In the genomic region with DNA sequence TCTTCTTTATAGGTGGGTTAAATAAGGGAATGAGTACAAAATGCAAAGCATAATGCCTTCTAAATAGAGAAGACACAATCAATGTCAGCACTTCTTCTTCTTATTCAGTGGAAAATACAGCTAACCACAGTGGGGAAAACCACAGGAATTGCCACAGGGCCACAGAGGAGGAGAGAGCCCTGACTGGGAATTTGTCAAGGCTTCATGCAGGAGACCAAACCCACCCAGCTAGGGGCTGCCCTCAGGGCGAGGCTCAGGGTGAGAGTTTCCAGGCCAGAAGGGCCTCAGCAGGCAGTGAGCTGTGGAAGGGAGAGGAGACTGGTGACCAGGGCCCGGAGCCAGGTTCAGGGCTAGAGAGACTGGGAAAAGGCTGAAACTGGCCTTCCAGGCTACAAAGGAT, we compare ENCODE assay signal across 27 cellular contexts.
"Had no signal": no experiment of that assay in that cellular context is flagged by ENCODE, and none has a peak within 500 bp of the region (broad histone marks: within the 10 kb centered on the region; RNA-seq: fewer than 3 reads in every experiment).

No MANE protein-coding gene starts in this region.

- H3K36me3 ChIP-seq: ascending aorta, brain microvascular endothelial cell, WERI-Rb-1 had no signal

- H3K27ac ChIP-seq: ascending aorta, brain microvascular endothelial cell, coronary artery, dorsolateral prefrontal cortex, WERI-Rb-1 had no signal

- H3K4me3 ChIP-seq: ascending aorta, coronary artery, dorsolateral prefrontal cortex had no signal

- H3K9me3 ChIP-seq: ascending aorta had no signal

- H3K4me1 ChIP-seq: ascending aorta had no signal

- DNase-seq: activated B cell treated with CpG ODN at 0.5 μM for 24 hours; activated CD4-positive, alpha-beta T cell treated with anti-CD3 and anti-CD28 coated beads for 48 hours; activated CD4-positive, alpha-beta T cell treated with anti-CD3 and anti-CD28 coated beads, Interleukin-2, amount 50 U/mL, for 1 hour; activated CD4-positive, alpha-beta T cell treated with anti-CD3 and anti-CD28 coated beads, Interleukin-2, amount 50 U/mL, for 48 hours; activated CD8-positive, alpha-beta memory T cell treated with anti-CD3 and anti-CD28 coated beads for 24 hours; activated CD8-positive, alpha-beta T cell treated with anti-CD3 and anti-CD28 coated beads for 36 hours; activated effector memory CD4-positive, alpha-beta T cell treated with Interleukin-2 at 50 U/mL for 16 hours; activated gamma-delta T cell treated with Interleukin-2 at 50 U/mL for 16 hours; activated naive CD4-positive, alpha-beta T cell treated with anti-CD3 and anti-CD28 coated beads, Interleukin-2, amount 50 U/mL, for 16 hours; activated naive CD4-positive, alpha-beta T cell treated with Interleukin-2 at 50 U/mL for 16 hours; activated naive CD8-positive, alpha-beta T cell treated with anti-CD3 and anti-CD28 coated beads for 36 hours; activated naive CD8-positive, alpha-beta T cell treated with anti-CD3 and anti-CD28 coated beads, Interleukin-2, amount 50 U/mL, for 24 hours; activated T-cell treated with anti-CD3 and anti-CD28 coated beads, Interleukin-2, amount 50 U/mL, for 4 hours; brain microvascular endothelial cell; dorsolateral prefrontal cortex; effector memory CD4-positive, alpha-beta T cell; endodermal cell; foreskin fibroblast; head of caudate nucleus; T-helper 17 cell; T1000; WERI-Rb-1 had no signal

- ATAC-seq: activated CD4-positive, CD25-positive, alpha-beta regulatory T cell treated with anti-CD3 and anti-CD28 coated beads, Interleukin-2, amount 50 U/mL, for 24 hours; activated CD8-positive, alpha-beta T cell treated with anti-CD3 and anti-CD28 coated beads for 36 hours; activated naive CD8-positive, alpha-beta T cell treated with anti-CD3 and anti-CD28 coated beads, Interleukin-2, amount 50 U/mL, for 24 hours; activated T-cell treated with anti-CD3 and anti-CD28 coated beads, Interleukin-2, amount 50 U/mL, for 4 hours; activated T-helper 17 cell treated with anti-CD3 and anti-CD28 coated beads, Interleukin-2, amount 50 U/mL, for 72 hours; esophagus mucosa; T-helper 17 cell had no signal

- H3K27me3 ChIP-seq: ascending aorta, brain microvascular endothelial cell had no signal
